ENCODE assay signal across 8 cellular contexts in the genomic region with DNA sequence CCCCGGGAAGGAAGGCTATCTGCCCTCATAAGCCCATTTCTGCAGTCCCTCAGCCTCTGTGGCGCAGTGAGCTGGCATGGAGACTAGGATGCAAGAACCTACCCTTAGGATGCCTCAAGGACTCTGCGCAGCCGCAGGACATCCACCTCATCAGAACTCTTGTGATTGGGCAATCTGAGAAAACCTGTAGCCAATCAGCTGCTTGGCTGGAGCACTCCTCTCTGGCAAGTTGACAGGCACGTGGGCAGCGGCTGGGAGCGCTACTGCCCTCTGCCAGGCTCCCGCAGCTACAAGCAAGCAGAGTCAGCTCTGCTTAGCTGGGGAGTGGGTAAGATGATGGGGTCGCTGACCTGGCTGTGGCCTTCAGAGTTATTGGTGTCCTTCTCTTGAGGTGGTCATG. TPM values are rescaled to one million over a fixed set of nuclear protein-coding genes. Genes with fewer than 3 reads are reported as not detected.
DNase-seq lines count a peak whose midpoint lies in the region; ATAC-seq and TF ChIP-seq lines count a peak whose summit lies in the region.

No MANE protein-coding gene starts in this region.

- intact Hi-C loops in HCT116 (cut with micrococcal nuclease), result no loop called here

- peaks cover 11% of the 10 kb centered on the region for H3K27me3 Mint-ChIP-seq in glutamatergic neuron (ENCODE audit: unreplicated experiment)

- H3K4me2 ChIP-seq in HCT116 (ENCODE audit: low read length) (no peak overlapping the region), parathyroid adenoma (ENCODE audit: low read length) (no peak overlapping the region)

- H3K4me1 Mint-ChIP-seq in glutamatergic neuron (ENCODE audit: low read depth, unreplicated experiment), result peaks cover 8% of the 10 kb centered on the region

- H3K36me3 ChIP-seq in HCT116 (ENCODE audit: control insufficient read depth in 1 of 2, insufficient read depth in 2 of 2, low read length in 2 of 2), result no peaks in the 10 kb centered on the region
- H3K36me3 ChIP-seq in parathyroid adenoma (ENCODE audit: control insufficient read depth, insufficient read depth, low read length), result no peaks in the 10 kb centered on the region

- no peaks in the 10 kb centered on the region for H4K20me1 ChIP-seq in HCT116 (ENCODE audit: insufficient read depth)

- H3K4me1 ChIP-seq in HCT116 (ENCODE audit: control insufficient read depth in 1 of 2, insufficient read depth in 2 of 2, low read length in 2 of 2) (peaks cover 26 to 50% of the 10 kb centered on the region in 2 experiments), parathyroid adenoma (peaks cover 5% of the 10 kb centered on the region)

- CTCF ChIA-PET in AG04450 (lab: Charles Lee) (interaction anchor here (0.6 kb wide), 1 partner anchor 15 kb away, joined by 3 read pairs; no protein-coding TSS in a partner anchor), HCT116 (lab: Charles Lee) (interaction anchor here (0.7 to 1.2 kb wide), 2 partner anchors 28 to 149 kb away, joined by 3 to 6 read pairs; partner anchors contain the start of gene ELOF1)

- no peaks in the 10 kb centered on the region for H3K27me3 ChIP-seq in AG04450 (ENCODE audit: control insufficient read depth, insufficient read depth, low read length)
- H3K27me3 ChIP-seq in HCT116 (ENCODE audit: insufficient read depth, low read length), result no peaks in the 10 kb centered on the region
- H3K27me3 ChIP-seq in parathyroid adenoma (ENCODE audit: control insufficient read depth, insufficient read depth, low read length), result no peaks in the 10 kb centered on the region

- peaks cover 9% of the 10 kb centered on the region for H3K9me3 Mint-ChIP-seq in glutamatergic neuron (ENCODE audit: unreplicated experiment)

- H3K9me3 ChIP-seq in AG04450 (ENCODE audit: control insufficient read depth, insufficient read depth, low read length), result no peaks in the 10 kb centered on the region; the same call in 1 of the 2 replicates
- H3K9me3 ChIP-seq in HCT116 (ENCODE audit: control insufficient read depth in 1 of 2, insufficient read depth in 1 of 2, low read depth in 1 of 2, low read length in 2 of 2), result no peaks in the 10 kb centered on the region
- no peaks in the 10 kb centered on the region for H3K9me3 ChIP-seq in parathyroid adenoma (ENCODE audit: control insufficient read depth, low read length)

- H3K27ac Mint-ChIP-seq in glutamatergic neuron (ENCODE audit: unreplicated experiment), result no peak overlapping the region

- no TSS peak for BruUV-seq in HCT116 (replicated peaks; lab: Mats Ljungman, UMichigan)

- peak; percentile 32; the same call in 1 of the 2 replicates for TF ChIP-seq RAD21 in HCT116 (IDR thresholded peaks at IDR 0.05; ENCODE audit: low read depth)

- POLR2A ChIA-PET in AG04450 (lab: Yijun Ruan, JAX), result no interaction called here
- POLR2A ChIA-PET in HCT116 (lab: Charles Lee), result interaction anchor here (0.7 kb wide), 1 partner anchor 29 kb away, joined by 3 read pairs; the partner anchor contains the start of gene ELOF1

- peak overlapping the region; percentile 49 for H3K4me3 Mint-ChIP-seq in glutamatergic neuron (ENCODE audit: unreplicated experiment)

- TF ChIP-seq POLR2A in HCT116 (IDR thresholded peaks at IDR 0.05; ENCODE audit: borderline replicate concordance, extremely low read depth, insufficient read depth, insufficient read length), result no peak

- H3K36me3 Mint-ChIP-seq in glutamatergic neuron (ENCODE audit: unreplicated experiment), result no peaks in the 10 kb centered on the region

- no peak overlapping the region for H2AFZ ChIP-seq in HCT116 (ENCODE audit: low read depth, low read length, poor library complexity, severe bottlenecking)
- peak overlapping the region; percentile 69 for H2AFZ ChIP-seq in parathyroid adenoma

- no peaks in the 10 kb centered on the region for H3K9me2 ChIP-seq in HCT116 (ENCODE audit: insufficient read depth)

- H3K9ac ChIP-seq in HCT116 (ENCODE audit: low read length) (no peak overlapping the region), parathyroid adenoma (no peak overlapping the region)

- TF ChIP-seq CTCF in AG04450 (IDR thresholded peaks at IDR 0.05; ENCODE audit: low read depth, low read length), result peak; percentile 29
- TF ChIP-seq CTCF in HCT116 (IDR thresholded peaks at IDR 0.05 in 2 of 3, conservative IDR thresholded peaks at IDR 0.05 in 1 of 3; ENCODE audit: borderline replicate concordance in 1 of 3, insufficient read depth in 1 of 3, low read depth in 2 of 3, low read length in 2 of 3), result peak; percentile 31 to 62 (median 47); a peak in 5 of 6 replicates
- TF ChIP-seq CTCF in glutamatergic neuron (IDR thresholded peaks at IDR 0.05; ENCODE audit: partially characterized antibody, unreplicated experiment), result no peak
- peak; percentile 42 for TF ChIP-seq CTCF in parathyroid adenoma (IDR thresholded peaks at IDR 0.05)

- RAD21 ChIA-PET in HCT116 (lab: Charles Lee; ENCODE audit: low non-redundant PET in 1 of 2, low total read pairs in 2 of 2, uncharacterized antibody in 2 of 2, unreplicated experiment in 2 of 2), result interaction anchor here (0.6 kb wide), 2 partner anchors 20 to 24 kb away, joined by 5 to 6 read pairs; no protein-coding TSS in a partner anchor

- no peak overlapping the region for H3K27ac ChIP-seq in AG04450 (ENCODE audit: low read depth, low read length)
- H3K27ac ChIP-seq in HCT116 (ENCODE audit: low read depth, low read length), result no peak overlapping the region
- peak overlapping the region; percentile 39 for H3K27ac ChIP-seq in parathyroid adenoma

- H3K79me2 ChIP-seq in HCT116 (ENCODE audit: insufficient read depth, low read length) (peaks cover 21% of the 10 kb centered on the region), parathyroid adenoma (peaks cover 29% of the 10 kb centered on the region)

- peak; percentile 41 for DNase-seq in AG04450 (ENCODE audit: low read depth, low spot score)
- DNase-seq in HCT116 (ENCODE audit: low read depth, low spot score), result peak; percentile 96
- peak; percentile 73 for DNase-seq in NCI-H526 treated with DMSO at 0.1 percent for 48 hours (lab: John Stamatoyannopoulos, UW)
- DNase-seq in activated naive CD4-positive, alpha-beta T cell treated with anti-CD3 and anti-CD28 coated beads, Interleukin-2, amount 50 U/mL, for 16 hours, result peak; percentile 49
- DNase-seq in glutamatergic neuron, result peak; percentile 75

- ATAC-seq in HCT116, result peak; percentile 57
- ATAC-seq in GM21576 (IDR thresholded peaks at IDR 0.05; ENCODE audit: unreplicated experiment), result no peak
- no peak for ATAC-seq in HG02973 (IDR thresholded peaks at IDR 0.05; ENCODE audit: unreplicated experiment)

- H3K4me3 ChIP-seq in AG04450 (ENCODE audit: low read depth, low read length), result no peak overlapping the region
- H3K4me3 ChIP-seq in HCT116 (replicated peaks in 1 of 2; ENCODE audit: low read depth in 1 of 2, low read length in 2 of 2), result no peak overlapping the region
- H3K4me3 ChIP-seq in parathyroid adenoma (ENCODE audit: low read depth, low read length), result no peak overlapping the region

TF ChIP-seq in HCT116, 20 proteins besides CTCF, POLR2A, EP300 and RAD21:
- peak; percentile 87 for TF ChIP-seq SP1 (IDR thresholded peaks at IDR 0.05; ENCODE audit: low read depth)
- TF ChIP-seq, protein P1, sequence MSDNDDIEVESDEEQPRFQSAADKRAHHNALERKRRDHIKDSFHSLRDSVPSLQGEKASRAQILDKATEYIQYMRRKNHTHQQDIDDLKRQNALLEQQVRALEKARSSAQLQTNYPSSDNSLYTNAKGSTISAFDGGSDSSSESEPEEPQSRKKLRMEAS (IDR thresholded peaks at IDR 0.05), result peak; percentile 98
- TF ChIP-seq JUND (IDR thresholded peaks at IDR 0.05), result no peak
- TF ChIP-seq CEBPB (IDR thresholded peaks at IDR 0.05; ENCODE audit: low read depth), result peak; percentile 52; the same call in 1 of the 2 replicates
- TF ChIP-seq EGR1 (IDR thresholded peaks at IDR 0.05; ENCODE audit: low read depth), result peak; percentile 40; the same call in 1 of the 2 replicates
- no peak for TF ChIP-seq EZH2phosphoT487 (IDR thresholded peaks at IDR 0.05; ENCODE audit: borderline replicate concordance)
- peak; percentile 58; the same call in 1 of the 2 replicates for TF ChIP-seq CBX3 (IDR thresholded peaks at IDR 0.05; ENCODE audit: low read depth)
- TF ChIP-seq SIN3A (IDR thresholded peaks at IDR 0.05; ENCODE audit: low read depth), result peak; percentile 81; the same call in 1 of the 2 replicates
TF ChIP-seq in HCT116: peak in this region for 6.

RNA-seq across cellular contexts. Expression of gene ECSIT, which starts 1.5 kb away (rescaled TPM):
- 28.2 and 29.3 TPM in 2 replicates for polyA plus RNA-seq in AG04450 (2011; rRNA removed)
- polyA minus RNA-seq in AG04450 (2011; rRNA and poly(A)+ RNA removed), result 55.4 and 56.3 TPM in 2 replicates
- total RNA-seq in HCT116 (2021; ENCODE audit: unreplicated experiment) (52.8 TPM), glutamatergic neuron (ENCODE audit: unreplicated experiment) (43.2 TPM)
- 39.4 and 52.9 TPM in 2 replicates for polyA plus RNA-seq in HCT116 (2012)

RNA-seq across cellular contexts. Expression of gene CNN1, which starts 8.2 kb away (rescaled TPM):
- polyA plus RNA-seq in AG04450 (2011; rRNA removed), result 99.6 and 108 TPM in 2 replicates
- polyA minus RNA-seq in AG04450 (2011; rRNA and poly(A)+ RNA removed), result 50.6 and 61.5 TPM in 2 replicates
- 0.64 TPM for total RNA-seq in HCT116 (2021; ENCODE audit: unreplicated experiment)
- 0.20 and 0.26 TPM in 2 replicates for polyA plus RNA-seq in HCT116 (2012)
- 2.3 TPM for total RNA-seq in glutamatergic neuron (ENCODE audit: unreplicated experiment)

RNA-seq across cellular contexts. Expression of gene ZNF653, which starts 24.8 kb away (rescaled TPM):
- 1.7 and 2.1 TPM in 2 replicates for polyA plus RNA-seq in AG04450 (2011; rRNA removed)
- polyA minus RNA-seq in AG04450 (2011; rRNA and poly(A)+ RNA removed), result 3.4 and 3.5 TPM in 2 replicates
- total RNA-seq in HCT116 (2021; ENCODE audit: unreplicated experiment), result 16.1 TPM
- 14.3 and 15.9 TPM in 2 replicates for polyA plus RNA-seq in HCT116 (2012)
- 19.2 TPM for total RNA-seq in glutamatergic neuron (ENCODE audit: unreplicated experiment)

RNA-seq across cellular contexts. Expression of gene ELOF1, which starts 28.6 kb away (rescaled TPM):
- 51.7 and 60.4 TPM in 2 replicates for polyA plus RNA-seq in AG04450 (2011; rRNA removed)
- 34.0 and 51.4 TPM in 2 replicates for polyA minus RNA-seq in AG04450 (2011; rRNA and poly(A)+ RNA removed)
- total RNA-seq in HCT116 (2021; ENCODE audit: unreplicated experiment) (74.5 TPM), glutamatergic neuron (ENCODE audit: unreplicated experiment) (50.7 TPM)
- polyA plus RNA-seq in HCT116 (2012), result 49.0 and 58.0 TPM in 2 replicates

RNA-seq across cellular contexts. Expression of gene ACP5, which starts 47.0 kb away (rescaled TPM):
- polyA plus RNA-seq in AG04450 (2011; rRNA removed), result 3.0 and 4.0 TPM in 2 replicates
- polyA minus RNA-seq in AG04450 (2011; rRNA and poly(A)+ RNA removed), result 1.6 and 1.7 TPM in 2 replicates
- total RNA-seq in HCT116 (2021; ENCODE audit: unreplicated experiment) (1.2 TPM), glutamatergic neuron (ENCODE audit: unreplicated experiment) (not detected)
- polyA plus RNA-seq in HCT116 (2012), result 0.25 TPM in 2 replicates

Comparison
In these comparisons a context has a peak if more than half of its experiments do, and no peak if none do; other contexts are left out.
1. DNase-seq: peak in every context shown above with its lines; median percentile 96 in HCT116; 75 in glutamatergic neuron; 73 in NCI-H526 treated with DMSO at 0.1 percent for 48 hours; 49 in activated naive CD4-positive, alpha-beta T cell treated with anti-CD3 and anti-CD28 coated beads, Interleukin-2, amount 50 U/mL, for 16 hours; 41 in AG04450.